In genomic region chr5:57989378-57989777, GRCh38 we compare ENCODE assay signal across 12 cellular contexts.
A peak's percentile ranks its signal among the peaks of the same experiment; 100 is the strongest.
DNase-seq lines count a peak whose midpoint lies in the region; ATAC-seq and TF ChIP-seq lines count a peak whose summit lies in the region.
"Had no signal": no experiment of that assay in that cellular context is flagged by ENCODE, and none has a peak within 500 bp of the region (broad histone marks: within the 10 kb centered on the region; RNA-seq: fewer than 3 reads in every experiment).

No MANE protein-coding gene starts in this region.

- H3K4me1 Mint-ChIP-seq in activated naive CD8-positive, alpha-beta T cell treated with anti-CD3 and anti-CD28 coated beads for 36 hours: no peaks in the 10 kb centered on the region

- H3F3A ChIP-seq in smooth muscle cell (ENCODE audit: low read depth): peaks cover 5% of the 10 kb centered on the region

- peak overlapping the region; percentile 41 for H3K4me2 ChIP-seq in smooth muscle cell

- H2AFZ ChIP-seq in smooth muscle cell (ENCODE audit: low read depth): no peak overlapping the region

- H3K36me3 Mint-ChIP-seq in activated naive CD8-positive, alpha-beta T cell treated with anti-CD3 and anti-CD28 coated beads for 36 hours: no peaks in the 10 kb centered on the region
- H3K36me3 Mint-ChIP-seq: activated CD4-positive, alpha-beta memory T cell treated with anti-CD3 and anti-CD28 coated beads for 36 hours had no signal

- H3K27ac ChIP-seq in foreskin keratinocyte (no peak overlapping the region), smooth muscle cell (ENCODE audit: low read depth) (no peak overlapping the region)
- H3K27ac ChIP-seq: thyroid gland had no signal

- H3K27ac Mint-ChIP-seq in activated naive CD8-positive, alpha-beta T cell treated with anti-CD3 and anti-CD28 coated beads for 36 hours: no peak overlapping the region
- H3K27ac Mint-ChIP-seq: activated CD4-positive, alpha-beta memory T cell treated with anti-CD3 and anti-CD28 coated beads for 36 hours; activated T-helper 1 cell treated with anti-CD3 and anti-CD28 coated beads, Interleukin-12 subunit alpha, Interleukin-12 subunit beta, Interleukin-2, Interleukin-4 antibody, amounts not matched to agents 30 ng/mL and 10 ng/mL and 1 ng/mL, durations not matched to agents 14 hours and 24 hours and 36 hours had no signal

- H3K27me3 Mint-ChIP-seq in activated naive CD8-positive, alpha-beta T cell treated with anti-CD3 and anti-CD28 coated beads for 36 hours: peaks cover 8% of the 10 kb centered on the region
- H3K27me3 Mint-ChIP-seq: activated CD4-positive, alpha-beta memory T cell treated with anti-CD3 and anti-CD28 coated beads for 36 hours had no signal

- peak; percentile 74 for ATAC-seq in foreskin keratinocyte

- no peaks in the 10 kb centered on the region for H4K20me1 ChIP-seq in smooth muscle cell (ENCODE audit: low read depth)

- TF ChIP-seq CTCF in foreskin keratinocyte (conservative IDR thresholded peaks at IDR 0.05): no peak
- TF ChIP-seq CTCF in smooth muscle cell (IDR thresholded peaks at IDR 0.05; ENCODE audit: borderline replicate concordance, insufficient read depth, poor library complexity, severe bottlenecking): no peak

- no peaks in the 10 kb centered on the region for H3K9me3 ChIP-seq in adipocyte (ENCODE audit: control insufficient read depth, low read length)
- no peaks in the 10 kb centered on the region for H3K9me3 ChIP-seq in smooth muscle cell (replicated peaks; ENCODE audit: low read depth)
- H3K9me3 ChIP-seq: thyroid gland had no signal

- no peaks in the 10 kb centered on the region for H3K9me3 Mint-ChIP-seq in activated naive CD8-positive, alpha-beta T cell treated with anti-CD3 and anti-CD28 coated beads for 36 hours
- H3K9me3 Mint-ChIP-seq: activated CD4-positive, alpha-beta memory T cell treated with anti-CD3 and anti-CD28 coated beads for 36 hours; activated T-helper 1 cell treated with anti-CD3 and anti-CD28 coated beads, Interleukin-12 subunit alpha, Interleukin-12 subunit beta, Interleukin-2, Interleukin-4 antibody, amounts not matched to agents 30 ng/mL and 10 ng/mL and 1 ng/mL, durations not matched to agents 14 hours and 24 hours and 36 hours had no signal

- WGBS in smooth muscle cell (ENCODE audit: low lambda C conversion rate): 26% methylated on average over 3 of the region's 3 CpGs

- H3K79me2 ChIP-seq in smooth muscle cell (ENCODE audit: low read depth): no peaks in the 10 kb centered on the region

- no peak overlapping the region for H3K4me3 Mint-ChIP-seq in activated naive CD8-positive, alpha-beta T cell treated with anti-CD3 and anti-CD28 coated beads for 36 hours
- H3K4me3 Mint-ChIP-seq: activated CD4-positive, alpha-beta memory T cell treated with anti-CD3 and anti-CD28 coated beads for 36 hours; activated T-helper 1 cell treated with anti-CD3 and anti-CD28 coated beads, Interleukin-12 subunit alpha, Interleukin-12 subunit beta, Interleukin-2, Interleukin-4 antibody, amounts not matched to agents 30 ng/mL and 10 ng/mL and 1 ng/mL, durations not matched to agents 14 hours and 24 hours and 36 hours had no signal

- peaks cover 4% of the 10 kb centered on the region for H3K4me1 ChIP-seq in adipocyte (ENCODE audit: control insufficient read depth, insufficient read depth, low read length)
- H3K4me1 ChIP-seq in foreskin keratinocyte: peaks cover 10% of the 10 kb centered on the region
- no peaks in the 10 kb centered on the region for H3K4me1 ChIP-seq in smooth muscle cell (ENCODE audit: low read depth)
- H3K4me1 ChIP-seq: thyroid gland had no signal

- H3K27me3 ChIP-seq in adipocyte (replicated peaks; ENCODE audit: control insufficient read depth, insufficient read depth, low read length) (peaks cover 3% of the 10 kb centered on the region), foreskin keratinocyte (no peaks in the 10 kb centered on the region), smooth muscle cell (ENCODE audit: low read depth) (no peaks in the 10 kb centered on the region)
- H3K27me3 ChIP-seq: thyroid gland had no signal

- H3K4me3 ChIP-seq in adipocyte (ENCODE audit: low read length) (no peak overlapping the region), smooth muscle cell (no peak overlapping the region)
- H3K4me3 ChIP-seq: thyroid gland had no signal

- no peak overlapping the region for H3K9ac ChIP-seq in adipocyte (ENCODE audit: low read length)
- no peak overlapping the region for H3K9ac ChIP-seq in smooth muscle cell (ENCODE audit: low read depth)

- no peaks in the 10 kb centered on the region for H3K36me3 ChIP-seq in adipocyte (ENCODE audit: control insufficient read depth, insufficient read depth, low read length, severe bottlenecking)
- no peaks in the 10 kb centered on the region for H3K36me3 ChIP-seq in smooth muscle cell (ENCODE audit: low read depth)
- H3K36me3 ChIP-seq: thyroid gland had no signal

- DNase-seq in HT-29 (ENCODE audit: low spot score): peak; percentile 71
- DNase-seq in adipocyte (ENCODE audit: low read depth): peak; percentile 32
- DNase-seq in foreskin keratinocyte: peak in 1 of 2 donors; percentile 42
- no peak for DNase-seq in smooth muscle cell (lab: John Stamatoyannopoulos, UW; ENCODE audit: unreplicated experiment)
- DNase-seq in NCI-H1930 (lab: John Stamatoyannopoulos, UW): no peak
- DNase-seq in NCI-H128 (lab: John Stamatoyannopoulos, UW; ENCODE audit: unreplicated experiment): no peak
- DNase-seq in activated naive CD8-positive, alpha-beta T cell treated with anti-CD3 and anti-CD28 coated beads for 36 hours: no peak
- DNase-seq: activated CD4-positive, alpha-beta memory T cell treated with anti-CD3 and anti-CD28 coated beads for 36 hours; amniotic stem cell; GDM1; thyroid gland had no signal

Comparison
In these comparisons a context has a peak if more than half of its experiments do, and no peak if none do; other contexts are left out.
1. DNase-seq: peak in HT-29 (single experiment) and adipocyte (single experiment); none in smooth muscle cell (single experiment), NCI-H1930 (0 of 2), NCI-H128 (single experiment) and activated naive CD8-positive, alpha-beta T cell treated with anti-CD3 and anti-CD28 coated beads for 36 hours (single experiment).